8 cellular contexts compared by ENCODE assay signal in genomic region chr11:13462311-13462927, GRCh38. TPM values are rescaled to one million over a fixed set of nuclear protein-coding genes. Genes with fewer than 3 reads are reported as not detected.
A peak's percentile ranks its signal among the peaks of the same experiment; 100 is the strongest.
DNase-seq lines count a peak whose midpoint lies in the region; ATAC-seq and TF ChIP-seq lines count a peak whose summit lies in the region.

No MANE protein-coding gene starts in this region.

- intact Hi-C loops in activated CD4-positive, alpha-beta memory T cell treated with anti-CD3 and anti-CD28 coated beads for 36 hours (cut with micrococcal nuclease) = loop anchor here (2.0 kb wide), 2 partner anchors 78 to 254 kb away; no protein-coding TSS in a partner anchor

- DNase-seq in AG04450 (ENCODE audit: low read depth, low spot score) (no peak), NCI-H2227 treated with DMSO at 0.1 percent for 48 hours (lab: John Stamatoyannopoulos, UW) (peak; percentile 59), mesothelial cell of epicardium (ENCODE audit: low spot score in 2 of 2, unreplicated experiment in 2 of 2) (peak; percentile 33 to 68)
- DNase-seq in activated CD4-positive, alpha-beta memory T cell treated with anti-CD3 and anti-CD28 coated beads for 36 hours = peak; percentile 75
- peak; percentile 36 to 61 (median 48) for DNase-seq in effector memory CD4-positive, alpha-beta T cell
- peak; percentile 14 to 16 for DNase-seq in stimulated activated CD8-positive, alpha-beta memory T cell treated with anti-CD3 and anti-CD28 coated beads, Interleukin-4, amount 100 ng/mL, for 1 hour (ENCODE audit: low read depth in 2 of 2, low spot score in 1 of 2)

- H3K9me3 Mint-ChIP-seq in activated CD4-positive, alpha-beta memory T cell treated with anti-CD3 and anti-CD28 coated beads for 36 hours = no peaks in the 10 kb centered on the region
- H3K9me3 Mint-ChIP-seq in mesothelial cell of epicardium = no peaks in the 10 kb centered on the region

- ATAC-seq in GM18520 (IDR thresholded peaks at IDR 0.05; ENCODE audit: unreplicated experiment) = peak; percentile 6
- ATAC-seq in HG03066 (IDR thresholded peaks at IDR 0.05; ENCODE audit: low read depth, unreplicated experiment) = peak; percentile 46

- peaks cover 6% of the 10 kb centered on the region for H3K36me3 Mint-ChIP-seq in activated CD4-positive, alpha-beta memory T cell treated with anti-CD3 and anti-CD28 coated beads for 36 hours
- H3K36me3 Mint-ChIP-seq in mesothelial cell of epicardium = no peaks in the 10 kb centered on the region

- POLR2A ChIA-PET in AG04450 (lab: Yijun Ruan, JAX) = interaction anchor here (1.1 to 1.4 kb wide), 3 partner anchors 22 to 246 kb away, joined by 4 to 8 read pairs (median 7); no protein-coding TSS in a partner anchor
- POLR2A ChIA-PET in activated CD4-positive, alpha-beta memory T cell treated with anti-CD3 and anti-CD28 coated beads for 36 hours (lab: Charles Lee) = interaction anchor here (0.7 to 1.7 kb wide), 5 partner anchors 9 to 652 kb away, joined by 3 to 7 read pairs (median 4); partner anchors contain the start of gene FAR1

- H3K9me3 ChIP-seq in AG04450 (ENCODE audit: control insufficient read depth, insufficient read depth, low read length) = no peaks in the 10 kb centered on the region; the same call in 1 of the 2 replicates
- H3K9me3 ChIP-seq in effector memory CD4-positive, alpha-beta T cell (ENCODE audit: control insufficient read depth, low read length) = no peaks in the 10 kb centered on the region

- peak overlapping the region; percentile 72 for H3K27ac ChIP-seq in AG04450 (ENCODE audit: low read depth, low read length)
- H3K27ac ChIP-seq in effector memory CD4-positive, alpha-beta T cell (ENCODE audit: insufficient read depth, low read length, poor library complexity, severe bottlenecking) = peak overlapping the region; percentile 86

- H3K27me3 ChIP-seq in AG04450 (ENCODE audit: control insufficient read depth, insufficient read depth, low read length) = peaks cover under 1% of the 10 kb centered on the region
- H3K27me3 ChIP-seq in effector memory CD4-positive, alpha-beta T cell (replicated peaks; ENCODE audit: control insufficient read depth, insufficient read depth, low read length, poor library complexity, severe bottlenecking) = no peaks in the 10 kb centered on the region

- no peaks in the 10 kb centered on the region for H3K27me3 Mint-ChIP-seq in activated CD4-positive, alpha-beta memory T cell treated with anti-CD3 and anti-CD28 coated beads for 36 hours
- no peaks in the 10 kb centered on the region for H3K27me3 Mint-ChIP-seq in mesothelial cell of epicardium (ENCODE audit: low read depth)

- H3K4me3 Mint-ChIP-seq in activated CD4-positive, alpha-beta memory T cell treated with anti-CD3 and anti-CD28 coated beads for 36 hours = peak overlapping the region; percentile 98
- peak overlapping the region; percentile 99 for H3K4me3 Mint-ChIP-seq in mesothelial cell of epicardium

- peak overlapping the region; percentile 95 for H3K27ac Mint-ChIP-seq in activated CD4-positive, alpha-beta memory T cell treated with anti-CD3 and anti-CD28 coated beads for 36 hours
- H3K27ac Mint-ChIP-seq in mesothelial cell of epicardium = peak overlapping the region; percentile 99

- TF ChIP-seq CTCF in AG04450 (IDR thresholded peaks at IDR 0.05; ENCODE audit: low read depth, low read length) = no peak
- no peak for TF ChIP-seq CTCF in mesothelial cell of epicardium (IDR thresholded peaks at IDR 0.05; ENCODE audit: unreplicated experiment)

- peak overlapping the region; percentile 86 for H3K4me3 ChIP-seq in AG04450 (ENCODE audit: low read depth, low read length)
- H3K4me3 ChIP-seq in effector memory CD4-positive, alpha-beta T cell (ENCODE audit: insufficient read depth, low read depth, low read length, poor library complexity, severe bottlenecking) = peak overlapping the region; percentile 85

- peaks cover 10% of the 10 kb centered on the region for H3K4me1 ChIP-seq in effector memory CD4-positive, alpha-beta T cell (ENCODE audit: control insufficient read depth, insufficient read depth, low read length, poor library complexity, severe bottlenecking)

- H3K4me1 Mint-ChIP-seq in activated CD4-positive, alpha-beta memory T cell treated with anti-CD3 and anti-CD28 coated beads for 36 hours (ENCODE audit: low read depth) = peaks cover 35% of the 10 kb centered on the region
- H3K4me1 Mint-ChIP-seq in mesothelial cell of epicardium = peaks cover 18% of the 10 kb centered on the region

- no peaks in the 10 kb centered on the region for H3K36me3 ChIP-seq in effector memory CD4-positive, alpha-beta T cell (ENCODE audit: control insufficient read depth, insufficient read depth, low read length)

- CTCF ChIA-PET in AG04450 (lab: Charles Lee) = interaction anchor here (0.8 to 1.2 kb wide), 4 partner anchors 12 to 499 kb away, joined by 4 to 6 read pairs (median 4); no protein-coding TSS in a partner anchor
- CTCF ChIA-PET in activated CD4-positive, alpha-beta memory T cell treated with anti-CD3 and anti-CD28 coated beads for 36 hours (lab: Charles Lee) = interaction anchor here (1.8 to 2.2 kb wide), 2 partner anchors 25 to 77 kb away, joined by 6 to 14 read pairs; no protein-coding TSS in a partner anchor

RNA-seq across cellular contexts. Expression of gene BTBD10, which starts 0.6 kb away (rescaled TPM):
- 50.2 and 60.8 TPM in 2 replicates for polyA plus RNA-seq in AG04450 (2011; rRNA removed)
- 58.3 and 85.4 TPM in 2 replicates for polyA minus RNA-seq in AG04450 (2011; rRNA and poly(A)+ RNA removed)
- total RNA-seq in activated CD4-positive, alpha-beta memory T cell treated with anti-CD3 and anti-CD28 coated beads for 36 hours = 10 to 100 TPM; 22.3 to 24.3 TPM
- 21.8 to 22.6 TPM (median 22.6 TPM) in 3 replicates for total RNA-seq in mesothelial cell of epicardium

RNA-seq across cellular contexts. Expression of gene PTH, which starts 33.4 kb away (rescaled TPM):
- polyA plus RNA-seq in AG04450 (2011; rRNA removed) = not detected in 2 replicates
- polyA minus RNA-seq in AG04450 (2011; rRNA and poly(A)+ RNA removed) = not detected in 2 replicates
- total RNA-seq in activated CD4-positive, alpha-beta memory T cell treated with anti-CD3 and anti-CD28 coated beads for 36 hours = not detected
- total RNA-seq in mesothelial cell of epicardium = not detected in 3 replicates
